8 cellular contexts compared by ENCODE assay signal in the genomic region with DNA sequence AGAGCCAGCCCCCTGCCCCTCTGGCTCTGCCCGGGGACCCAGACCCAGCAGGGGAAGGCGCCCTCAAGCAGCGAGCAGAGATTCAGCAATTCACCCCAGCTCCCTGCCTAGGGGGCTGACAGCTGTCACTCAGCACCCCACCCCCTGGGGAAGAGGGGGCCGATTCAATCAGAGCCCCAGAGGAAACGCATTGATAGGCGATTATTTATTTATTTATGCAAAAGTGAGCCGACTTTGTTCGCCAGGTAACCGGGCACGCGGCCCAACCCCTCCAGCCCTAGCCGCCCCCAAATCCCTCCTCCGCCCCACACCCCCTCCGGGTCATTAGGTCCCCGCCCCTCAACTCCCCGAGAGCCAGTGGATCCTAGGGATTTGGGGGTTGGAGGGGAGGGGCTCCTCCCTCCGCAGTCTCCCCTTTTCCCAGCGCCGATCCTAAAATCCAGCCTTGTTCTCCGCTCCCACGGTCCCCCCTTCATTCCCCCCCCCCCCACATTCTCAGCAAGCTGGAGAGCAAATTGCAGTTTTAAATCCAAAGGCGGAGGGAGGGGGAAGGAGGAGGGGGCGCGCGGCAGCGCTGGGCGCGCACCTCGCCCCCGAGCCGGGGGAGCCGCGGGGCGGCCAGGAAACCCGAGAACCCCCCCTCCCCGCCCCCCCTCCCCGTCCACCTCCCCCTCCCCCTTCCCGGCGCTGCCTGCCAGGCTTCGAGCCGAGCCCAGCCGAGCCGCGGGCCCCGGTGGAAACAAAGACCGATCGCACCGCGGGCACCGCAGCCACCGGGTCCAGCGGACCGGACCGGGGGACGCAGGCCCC. TPM values are rescaled to one million over a fixed set of nuclear protein-coding genes. Genes with fewer than 3 reads are reported as not detected.
DNase-seq lines count a peak whose midpoint lies in the region; ATAC-seq and TF ChIP-seq lines count a peak whose summit lies in the region.

No MANE protein-coding gene starts in this region.

- intact Hi-C loops in aorta (cut with DNase I), result loop anchor here (2.0 to 10.0 kb wide), 5 partner anchors 34 to 185 kb away; a partner anchor contains a TSS

- peak overlapping the region; percentile 90 for H3K4me3 Mint-ChIP-seq in endodermal cell

- H3K9me3 Mint-ChIP-seq in endodermal cell, result no peaks in the 10 kb centered on the region

- peak overlapping the region; percentile 66 for H3K27ac Mint-ChIP-seq in endodermal cell

- peak; percentile 17 for ATAC-seq in aorta (ENCODE audit: low FRiP score)
- ATAC-seq in GM18907 (IDR thresholded peaks at IDR 0.05; ENCODE audit: unreplicated experiment), result no peak

- no peaks in the 10 kb centered on the region; the same call in 1 of the 2 replicates for H3K36me3 ChIP-seq in H7 (replicated peaks; ENCODE audit: control insufficient read depth, insufficient read depth, low read length)
- H3K36me3 ChIP-seq in endodermal cell (ENCODE audit: control insufficient read depth, insufficient read depth, low read length), result no peaks in the 10 kb centered on the region
- no peaks in the 10 kb centered on the region for H3K36me3 ChIP-seq in aorta (ENCODE audit: control insufficient read depth in 1 of 2, insufficient read depth in 2 of 2, low read length in 1 of 2)

- 0 to 1% methylated on average over 1 to 23 of the region's 55 CpGs for WGBS in endodermal cell (ENCODE audit: insufficient coverage in 1 of 2, insufficient read length in 1 of 2), 2 experiments
- WGBS in aorta, 2 donors, result 1% methylated on average over 34 to 53 of the region's 55 CpGs

- H3K9me3 ChIP-seq in endodermal cell (ENCODE audit: control insufficient read depth, low read length) (no peaks in the 10 kb centered on the region), aorta (ENCODE audit: control insufficient read depth, low read length) (no peaks in the 10 kb centered on the region)

- TF ChIP-seq CTCF in WI38 (IDR thresholded peaks at IDR 0.05; ENCODE audit: low read depth, low read length) (no peak), endodermal cell (conservative IDR thresholded peaks at IDR 0.05) (no peak)

- H3K4me3 ChIP-seq in H7 (ENCODE audit: insufficient read depth, low read depth, low read length) (peak overlapping the region; percentile 96), WI38 (ENCODE audit: low read depth, low read length) (peak overlapping the region; percentile 85), endodermal cell (ENCODE audit: low read length) (peak overlapping the region; percentile 82), aorta (ENCODE audit: low read length in 2 of 2) (peak overlapping the region; percentile 89 to 90)

- H3K27me3 Mint-ChIP-seq in endodermal cell (ENCODE audit: insufficient read depth), result no peaks in the 10 kb centered on the region

- H3K27ac ChIP-seq in endodermal cell (ENCODE audit: low read depth, low read length) (peak overlapping the region; percentile 62), aorta (ENCODE audit: low read depth in 1 of 2, low read length in 2 of 2) (peak overlapping the region; percentile 44 to 89)

- in situ Hi-C loops in G401 (cut with HindIII; ENCODE audit: low sequenced_read_pairs), result loop anchor here (5.0 kb wide), 1 partner anchor 45 kb away; no protein-coding TSS in a partner anchor

- no peaks in the 10 kb centered on the region for H3K36me3 Mint-ChIP-seq in endodermal cell (ENCODE audit: low read depth)

- peaks cover 66% of the 10 kb centered on the region for H3K4me1 Mint-ChIP-seq in endodermal cell

- H3K4me1 ChIP-seq in endodermal cell (ENCODE audit: control insufficient read depth, insufficient read depth, low read length) (peaks cover 22% of the 10 kb centered on the region), aorta (ENCODE audit: control insufficient read depth in 1 of 2, insufficient read depth in 2 of 2, low read length in 2 of 2) (no peaks in the 10 kb centered on the region)

- H3K27me3 ChIP-seq in H7 (ENCODE audit: control insufficient read depth, insufficient read depth, low read length), result no peaks in the 10 kb centered on the region
- no peaks in the 10 kb centered on the region for H3K27me3 ChIP-seq in endodermal cell (ENCODE audit: control insufficient read depth, insufficient read depth, low read length, poor library complexity, severe bottlenecking)
- H3K27me3 ChIP-seq in aorta (ENCODE audit: control insufficient read depth in 1 of 2, insufficient read depth in 2 of 2, low read length in 1 of 2), result no peaks in the 10 kb centered on the region

- peak overlapping the region; percentile 70 for H3K9ac ChIP-seq in endodermal cell (ENCODE audit: extremely low read depth, low read length, poor library complexity, severe bottlenecking)

- peak; percentile 84 for DNase-seq in AG08396 (ENCODE audit: low spot score)
- DNase-seq in H7, result peak; percentile 94
- DNase-seq in endodermal cell, result peak; percentile 82
- peak; percentile 60 for DNase-seq in midbrain (lab: John Stamatoyannopoulos, UW)
- DNase-seq in aorta, result peak; percentile 78 to 90
- no peak for DNase-seq in G401 (ENCODE audit: low spot score)

RNA-seq across cellular contexts. Expression of a gene that starts 1.2 kb away (rescaled TPM):
- total RNA-seq in H7 (2014; rRNA removed; shearing (Covaris generic)), result 8.8 and 11.2 TPM in 2 replicates
- total RNA-seq in endodermal cell (10 to 100 TPM; 39.3 to 41.2 TPM), aorta (10 to 100 TPM; 63.5 to 89.1 TPM)
- 52.1 TPM for polyA plus RNA-seq in endodermal cell (2013, experiment 1 of 2)
- 50.1 TPM for polyA plus RNA-seq in endodermal cell (2013, experiment 2 of 2)
- polyA plus RNA-seq in aorta, result 10 to 100 TPM in 1 of 2 donors, 1 to 10 TPM in 1; 7.8 to 23.9 TPM
- total RNA-seq in G401 (2014; rRNA removed; shearing (Covaris generic)), result 6.5 and 8.1 TPM in 2 replicates

RNA-seq across cellular contexts. Expression of a gene that starts 32.3 kb away (rescaled TPM):
- total RNA-seq in H7 (2014; rRNA removed; shearing (Covaris generic)), result 0.07 and 0.30 TPM in 2 replicates
- not detected for total RNA-seq in endodermal cell
- polyA plus RNA-seq in endodermal cell (2013, experiment 1 of 2), result 0.14 TPM
- polyA plus RNA-seq in endodermal cell (2013, experiment 2 of 2), result not detected
- total RNA-seq in aorta, result 10 to 100 TPM; 12.1 to 21.7 TPM
- polyA plus RNA-seq in aorta, result 10 to 100 TPM in 1 of 2 donors, 1 to 10 TPM in 1; 2.8 to 12.1 TPM
- total RNA-seq in G401 (2014; rRNA removed; shearing (Covaris generic)), result not detected in 2 replicates

Comparison
In these comparisons a context has a peak if more than half of its experiments do, and no peak if none do; other contexts are left out.
1. RNA of a gene that starts 32.3 kb away (total RNA-seq): 12.1 to 21.7 TPM in aorta; 0.07 to 0.30 TPM in H7, not detected in endodermal cell and not detected in G401; every median in the first group is over 10 times any median in the second.
2. Peak in every context shown above with its lines, with median percentiles within 50 percentile points of each other: H3K4me3 ChIP-seq.